8 cellular contexts compared by ENCODE assay signal in genomic region chr2:11746376-11746806, GRCh38. TPM values are rescaled to one million over a fixed set of nuclear protein-coding genes. Genes with fewer than 3 reads are reported as not detected.
DNase-seq lines count a peak whose midpoint lies in the region; ATAC-seq and TF ChIP-seq lines count a peak whose summit lies in the region.

A gene with protein sequence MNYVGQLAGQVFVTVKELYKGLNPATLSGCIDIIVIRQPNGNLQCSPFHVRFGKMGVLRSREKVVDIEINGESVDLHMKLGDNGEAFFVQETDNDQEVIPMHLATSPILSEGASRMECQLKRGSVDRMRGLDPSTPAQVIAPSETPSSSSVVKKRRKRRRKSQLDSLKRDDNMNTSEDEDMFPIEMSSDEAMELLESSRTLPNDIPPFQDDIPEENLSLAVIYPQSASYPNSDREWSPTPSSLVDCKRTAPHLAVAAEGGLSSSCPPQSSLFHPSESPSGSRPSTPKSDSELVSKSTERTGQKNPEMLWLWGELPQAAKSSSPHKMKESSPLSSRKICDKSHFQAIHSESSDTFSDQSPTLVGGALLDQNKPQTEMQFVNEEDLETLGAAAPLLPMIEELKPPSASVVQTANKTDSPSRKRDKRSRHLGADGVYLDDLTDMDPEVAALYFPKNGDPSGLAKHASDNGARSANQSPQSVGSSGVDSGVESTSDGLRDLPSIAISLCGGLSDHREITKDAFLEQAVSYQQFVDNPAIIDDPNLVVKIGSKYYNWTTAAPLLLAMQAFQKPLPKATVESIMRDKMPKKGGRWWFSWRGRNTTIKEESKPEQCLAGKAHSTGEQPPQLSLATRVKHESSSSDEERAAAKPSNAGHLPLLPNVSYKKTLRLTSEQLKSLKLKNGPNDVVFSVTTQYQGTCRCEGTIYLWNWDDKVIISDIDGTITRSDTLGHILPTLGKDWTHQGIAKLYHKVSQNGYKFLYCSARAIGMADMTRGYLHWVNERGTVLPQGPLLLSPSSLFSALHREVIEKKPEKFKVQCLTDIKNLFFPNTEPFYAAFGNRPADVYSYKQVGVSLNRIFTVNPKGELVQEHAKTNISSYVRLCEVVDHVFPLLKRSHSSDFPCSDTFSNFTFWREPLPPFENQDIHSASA (plus strand): TSS chr2:11746632. CDS start chr2:11765542, 18,910 bp downstream.

- CTCF ChIA-PET in Caco-2 (lab: Charles Lee): interaction anchor here (0.6 to 1.2 kb wide), 8 partner anchors 8 to 268 kb away, joined by 3 to 7 read pairs (median 4); no protein-coding TSS in a partner anchor

- no TSS peak for BruUV-seq in Caco-2 (replicated peaks; lab: Mats Ljungman, UMichigan)

- peaks cover 11% of the 10 kb centered on the region for H3K36me3 Mint-ChIP-seq in Caco-2 (ENCODE audit: insufficient read depth, unreplicated experiment)

- H3K9me3 ChIP-seq in Caco-2 (no peaks in the 10 kb centered on the region), OCI-LY3 (ENCODE audit: insufficient read depth, low read length) (no peaks in the 10 kb centered on the region), mononuclear cell (ENCODE audit: low read depth, low read length) (no peaks in the 10 kb centered on the region)

- peaks cover 29% of the 10 kb centered on the region for H3K4me1 ChIP-seq in Caco-2
- peaks cover 67% of the 10 kb centered on the region for H3K4me1 ChIP-seq in OCI-LY3 (ENCODE audit: low read length)
- peaks cover 74% of the 10 kb centered on the region for H3K4me1 ChIP-seq in mononuclear cell (ENCODE audit: insufficient read depth, low read length)

- no peaks in the 10 kb centered on the region for H3K27me3 Mint-ChIP-seq in Caco-2 (ENCODE audit: insufficient read depth, unreplicated experiment)

- DNase-seq in Caco-2 (peak; percentile 85 to 92), HT1080 (ENCODE audit: low read depth) (peak; percentile 66), activated T-cell treated with anti-CD3 and anti-CD28 coated beads for 24 hours (ENCODE audit: low read depth) (peak; percentile 80), epidermal melanocyte (ENCODE audit: insufficient read length, low spot score) (peak; percentile 85)
- DNase-seq in stimulated activated CD8-positive, alpha-beta memory T cell treated with anti-CD3 and anti-CD28 coated beads, Interleukin-2, amount 100 ng/mL, for 48 hours (ENCODE audit: low read depth in 2 of 2): peak; percentile 78 to 83

- H2AFZ ChIP-seq in OCI-LY3 (ENCODE audit: low read depth, low read length): 0 out of 2 replicates have a peak within 1 kb of the TSS, but pooled peaks have one; percentile 47

- H3K27me3 ChIP-seq in Caco-2 (replicated peaks; ENCODE audit: control insufficient read depth, insufficient read depth, low read length) (no peaks in the 10 kb centered on the region), OCI-LY3 (ENCODE audit: low read depth, low read length) (peaks cover 3% of the 10 kb centered on the region; the same call in 1 of the 2 replicates), mononuclear cell (ENCODE audit: insufficient read depth, low read length) (no peaks in the 10 kb centered on the region)

- H3K9ac ChIP-seq in OCI-LY3 (ENCODE audit: low read length): peak within 1 kb of the TSS; percentile 79

- intact Hi-C loops in Caco-2 (cut with micrococcal nuclease; ENCODE audit: unreplicated experiment): loop anchor here (1.0 to 2.0 kb wide), 2 partner anchors 32 to 53 kb away; no protein-coding TSS in a partner anchor

- H3K79me2 ChIP-seq in OCI-LY3 (ENCODE audit: low read length): peaks cover 43% of the 10 kb centered on the region

- peak within 1 kb of the TSS; percentile 71 for H3K27ac Mint-ChIP-seq in Caco-2 (ENCODE audit: unreplicated experiment)

- H3K4me1 Mint-ChIP-seq in Caco-2 (ENCODE audit: low read depth, unreplicated experiment): peaks cover 31% of the 10 kb centered on the region

- peak within 1 kb of the TSS; percentile 65 for H3K4me3 ChIP-seq in Caco-2 (ENCODE audit: low read depth, low read length)
- peak within 1 kb of the TSS; percentile 90 for H3K4me3 ChIP-seq in OCI-LY3 (ENCODE audit: low read length)
- peak within 1 kb of the TSS; percentile 55 for H3K4me3 ChIP-seq in mononuclear cell (ENCODE audit: low read length)

- H3K4me2 ChIP-seq in OCI-LY3 (ENCODE audit: low read length): peak within 1 kb of the TSS; percentile 91

- peak within 1 kb of the TSS; percentile 75 for H3K4me3 Mint-ChIP-seq in Caco-2 (ENCODE audit: unreplicated experiment)

- TF ChIP-seq CTCF in Caco-2 (IDR thresholded peaks at IDR 0.05; ENCODE audit: insufficient read depth in 1 of 2, low read depth in 1 of 2, low read length in 1 of 2, severe bottlenecking in 1 of 2, unreplicated experiment in 1 of 2) (no peak), OCI-LY3 (IDR thresholded peaks at IDR 0.05; ENCODE audit: low read depth, low read length) (no peak)

- H4K20me1 ChIP-seq in OCI-LY3 (ENCODE audit: insufficient read depth, low read length): peaks cover 24% of the 10 kb centered on the region

- POLR2A ChIA-PET in Caco-2 (lab: Charles Lee): interaction anchor here (0.6 to 0.8 kb wide), 2 partner anchors 8 to 24 kb away, joined by 3 read pairs; no protein-coding TSS in a partner anchor

- peak; percentile 33 for ATAC-seq in GM19468 (IDR thresholded peaks at IDR 0.05; ENCODE audit: extremely low read depth, unreplicated experiment)

- H3K9me3 Mint-ChIP-seq in Caco-2 (ENCODE audit: unreplicated experiment): no peaks in the 10 kb centered on the region

- 0 out of 2 replicates have a peak within 1 kb of the TSS, but pooled peaks have one; percentile 7 for H3K27ac ChIP-seq in OCI-LY3 (ENCODE audit: low read length)

- H3K36me3 ChIP-seq in Caco-2 (ENCODE audit: control insufficient read depth, insufficient read depth, low read length): no peaks in the 10 kb centered on the region
- H3K36me3 ChIP-seq in OCI-LY3 (replicated peaks; ENCODE audit: low read depth, low read length): no peaks in the 10 kb centered on the region

RNA-seq across cellular contexts. Expression of the gene that starts here (rescaled TPM):
- total RNA-seq in Caco-2 (2022) (12.5 and 14.2 TPM in 2 replicates), mononuclear cell (52.8 TPM)
- 38.3 and 38.5 TPM in 2 replicates for total RNA-seq in HT1080 (2014; rRNA removed; shearing (Covaris generic))
- 23.8 and 27.4 TPM in 2 replicates for polyA plus RNA-seq in HT1080 (2015; cell fraction: cytosol; rRNA removed)
- 63.2 and 72.4 TPM in 2 replicates for polyA plus RNA-seq in HT1080 (2015; cell fraction: nucleus; rRNA removed)

Comparison
In these comparisons a context has a peak if more than half of its experiments do, and no peak if none do; other contexts are left out.
1. Peak in every context shown above with its lines: DNase-seq, ATAC-seq, H3K4me3 ChIP-seq and H3K27ac ChIP-seq.